ENCODE assay signal across 9 cellular contexts in the genomic region with DNA sequence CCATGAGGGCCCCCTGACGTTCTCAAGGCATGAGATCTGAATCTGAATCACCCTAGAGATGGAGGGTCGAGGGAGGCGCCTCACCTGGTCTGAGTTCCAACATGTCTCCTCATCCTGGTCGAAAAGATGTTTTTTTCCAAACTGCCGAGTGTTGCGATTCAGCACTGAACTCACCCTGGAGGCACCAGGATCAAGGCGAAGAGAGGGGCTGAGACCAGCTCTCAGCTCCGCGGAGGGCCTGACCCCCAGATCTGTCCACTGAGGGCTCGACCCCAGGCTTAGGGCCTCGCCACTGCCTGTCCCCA. TPM values are rescaled to one million over a fixed set of nuclear protein-coding genes. Genes with fewer than 3 reads are reported as not detected.
DNase-seq lines count a peak whose midpoint lies in the region; ATAC-seq, FAIRE-seq and TF ChIP-seq lines count a peak whose summit lies in the region.
"Had no signal": no experiment of that assay in that cellular context is flagged by ENCODE, and none has a peak within 500 bp of the region (broad histone marks: within the 10 kb centered on the region; RNA-seq: fewer than 3 reads in every experiment).

No MANE protein-coding gene starts in this region.

- no peak overlapping the region for H2BK12ac ChIP-seq in mesenchymal stem cell (ENCODE audit: low read length in 2 of 2)

- ATAC-seq in HG02981 (IDR thresholded peaks at IDR 0.05; ENCODE audit: unreplicated experiment): peak; percentile 13
- no peak for ATAC-seq in aorta (ENCODE audit: low FRiP score)
- no peak for ATAC-seq in GM19395 (IDR thresholded peaks at IDR 0.05; ENCODE audit: unreplicated experiment)

- no peak overlapping the region for H2BK15ac ChIP-seq in mesenchymal stem cell (ENCODE audit: low read depth, poor library complexity, severe bottlenecking)

- DNase-seq in astrocyte of the spinal cord (ENCODE audit: low read depth, low spot score) (no peak), mesenchymal stem cell (no peak), aorta (no peak), GM19239 (ENCODE audit: insufficient read length, low spot score) (no peak)
- no peak for DNase-seq in activated CD8-positive, alpha-beta memory T cell treated with anti-CD3 and anti-CD28 coated beads, Interleukin-2, amount 50 U/mL, for 48 hours

- WGBS in mesenchymal stem cell: 42% methylated on average over 11 of the region's 11 CpGs
- 18 to 21% methylated on average over 11 of the region's 11 CpGs for WGBS in aorta, 2 donors

- H3K14ac ChIP-seq in mesenchymal stem cell (ENCODE audit: low read length in 2 of 2): no peak overlapping the region

- intact Hi-C loops in aorta (cut with DNase I): loop anchor here in 1 of 2 donors (10.0 kb wide), 1 partner anchor 122 kb away; a partner anchor contains a TSS

- H2AFZ ChIP-seq in mesenchymal stem cell (ENCODE audit: low read depth, low read length): no peak overlapping the region

- H3K9ac ChIP-seq in BLaER1 treated with 17β-estradiol and CSF1 and Interleukin-3, amounts not matched to agents 10 nM and 100 nM: peak overlapping the region; percentile 76 to 91 (median 85)
- peak overlapping the region; percentile 90 for H3K9ac ChIP-seq in mesenchymal stem cell (ENCODE audit: low read length)

- peaks cover 0 to 45% (median 18%) of the 10 kb centered on the region in 11 experiments; a peak in 11 of 22 replicates for H4K20me1 ChIP-seq in BLaER1 treated with 17β-estradiol and CSF1 and Interleukin-3, amounts not matched to agents 10 nM and 100 nM

- peak overlapping the region; percentile 70 to 86 (median 74) for H3K4me3 ChIP-seq in BLaER1 treated with 17β-estradiol and CSF1 and Interleukin-3, amounts not matched to agents 10 nM and 100 nM
- H3K4me3 ChIP-seq in astrocyte of the spinal cord (ENCODE audit: low read depth, low read length): peak overlapping the region; percentile 76
- H3K4me3 ChIP-seq in mesenchymal stem cell (ENCODE audit: insufficient read depth in 1 of 2, low read depth in 1 of 2, low read length in 2 of 2): peak overlapping the region; percentile 60 to 88
- H3K4me3 ChIP-seq in aorta (ENCODE audit: low read length in 2 of 2): peak overlapping the region; percentile 59 to 62

- H3K27me3 ChIP-seq in BLaER1 treated with 17β-estradiol and CSF1 and Interleukin-3, amounts not matched to agents 10 nM and 100 nM: no peaks in the 10 kb centered on the region
- H3K27me3 ChIP-seq in mesenchymal stem cell (ENCODE audit: control insufficient read depth in 1 of 2, insufficient read depth in 1 of 2, low read length in 2 of 2): peaks cover 16 to 27% of the 10 kb centered on the region in 2 experiments
- no peaks in the 10 kb centered on the region for H3K27me3 ChIP-seq in aorta (ENCODE audit: control insufficient read depth in 1 of 2, insufficient read depth in 2 of 2, low read length in 1 of 2)

- in situ Hi-C loops in astrocyte of the spinal cord (cut with HindIII; ENCODE audit: low sequenced_read_pairs): no loop called here

- H3K4me1 ChIP-seq in BLaER1 treated with 17β-estradiol and CSF1 and Interleukin-3, amounts not matched to agents 10 nM and 100 nM: peaks cover 10 to 30% (median 25%) of the 10 kb centered on the region in 10 experiments
- H3K4me1 ChIP-seq in mesenchymal stem cell (ENCODE audit: control insufficient read depth, insufficient read depth, low read depth, low read length): peaks cover 10% of the 10 kb centered on the region
- no peaks in the 10 kb centered on the region for H3K4me1 ChIP-seq in aorta (ENCODE audit: control insufficient read depth in 1 of 2, insufficient read depth in 2 of 2, low read length in 2 of 2)

- H2AK5ac ChIP-seq in mesenchymal stem cell (ENCODE audit: low read length, severe bottlenecking): no peak overlapping the region

- H3K23ac ChIP-seq in mesenchymal stem cell (ENCODE audit: low read length in 2 of 2): no peak overlapping the region

- H3K18ac ChIP-seq in mesenchymal stem cell (ENCODE audit: low read depth in 1 of 2, low read length in 2 of 2): peak overlapping the region in 1 of 2 experiments; percentile 43

- no peak for FAIRE-seq in GM19239 (lab: Jason Lieb, UNC)

- H2BK120ac ChIP-seq in mesenchymal stem cell (ENCODE audit: low read depth, low read length): no peak overlapping the region

- peak overlapping the region; percentile 59 to 86 (median 82) for H3K27ac ChIP-seq in BLaER1 treated with 17β-estradiol and CSF1 and Interleukin-3, amounts not matched to agents 10 nM and 100 nM
- no peak overlapping the region for H3K27ac ChIP-seq in mesenchymal stem cell (ENCODE audit: low read length, poor library complexity, severe bottlenecking)
- H3K27ac ChIP-seq in aorta (ENCODE audit: low read depth in 1 of 2, low read length in 2 of 2): peak overlapping the region in 1 of 2 donors; percentile 19

- H3K36me3 ChIP-seq in BLaER1 treated with 17β-estradiol and CSF1 and Interleukin-3, amounts not matched to agents 10 nM and 100 nM: peaks cover 24 to 49% (median 41%) of the 10 kb centered on the region in 11 experiments
- H3K36me3 ChIP-seq in mesenchymal stem cell (ENCODE audit: control insufficient read depth in 1 of 2, insufficient read depth in 2 of 2, low read depth in 1 of 2, low read length in 2 of 2) (peaks cover 34 to 37% of the 10 kb centered on the region in 2 experiments), aorta (ENCODE audit: control insufficient read depth in 1 of 2, insufficient read depth in 2 of 2, low read length in 1 of 2) (peaks cover 0 to 2% of the 10 kb centered on the region in 2 donors)

- H3K79me1 ChIP-seq in mesenchymal stem cell (replicated peaks; ENCODE audit: low read length, poor library complexity, severe bottlenecking): peaks cover 24% of the 10 kb centered on the region

- no peak overlapping the region for H2BK5ac ChIP-seq in mesenchymal stem cell (ENCODE audit: low read depth, low read length, poor library complexity, severe bottlenecking)

- no peak overlapping the region for H4K91ac ChIP-seq in mesenchymal stem cell (ENCODE audit: low read length)

- no peaks in the 10 kb centered on the region; a peak in 1 of 22 replicates for H3K9me3 ChIP-seq in BLaER1 treated with 17β-estradiol and CSF1 and Interleukin-3, amounts not matched to agents 10 nM and 100 nM (replicated peaks in 1 of 11)
- H3K9me3 ChIP-seq in mesenchymal stem cell (ENCODE audit: control insufficient read depth, low read length) (no peaks in the 10 kb centered on the region), aorta (ENCODE audit: control insufficient read depth, low read length) (no peaks in the 10 kb centered on the region)

- no peak for TF ChIP-seq CTCF in astrocyte of the spinal cord (IDR thresholded peaks at IDR 0.05; ENCODE audit: low read depth, low read length)

- peak overlapping the region; percentile 91 to 99 (median 96) for H3K4me2 ChIP-seq in BLaER1 treated with 17β-estradiol and CSF1 and Interleukin-3, amounts not matched to agents 10 nM and 100 nM
- peak overlapping the region; percentile 73 for H3K4me2 ChIP-seq in mesenchymal stem cell (ENCODE audit: low read length, poor library complexity, severe bottlenecking)

- peak overlapping the region; percentile 4 for H4K8ac ChIP-seq in mesenchymal stem cell (ENCODE audit: low read length)

- H3K4ac ChIP-seq in mesenchymal stem cell (ENCODE audit: low read depth in 1 of 2, low read length in 2 of 2): peak overlapping the region in 1 of 2 experiments; percentile 8

RNA-seq across cellular contexts. Expression of a gene that starts 0.6 kb away (rescaled TPM):
- 3.7 TPM for polyA plus RNA-seq in mesenchymal stem cell (2013, experiment 1 of 2)
- polyA plus RNA-seq in mesenchymal stem cell (2013, experiment 2 of 2): 3.1 TPM
- 10 to 100 TPM in 1 of 2 donors, 1 to 10 TPM in 1; 9.8 to 11.9 TPM for total RNA-seq in aorta
- 10 to 100 TPM; 12.8 to 21.8 TPM for polyA plus RNA-seq in aorta

RNA-seq across cellular contexts. Expression of a gene that starts 9.1 kb away (rescaled TPM):
- polyA plus RNA-seq in mesenchymal stem cell (2013, experiment 1 of 2): 0.01 TPM
- polyA plus RNA-seq in mesenchymal stem cell (2013, experiment 2 of 2): 0.01 TPM
- total RNA-seq in aorta: not detected
- polyA plus RNA-seq in aorta: not detected
- total RNA-seq: renal cortical epithelial cell had no signal

RNA-seq across cellular contexts. Expression of a gene that starts 10.6 kb away (rescaled TPM):
- polyA plus RNA-seq in mesenchymal stem cell (2013, experiment 1 of 2): 145 TPM
- 144 TPM for polyA plus RNA-seq in mesenchymal stem cell (2013, experiment 2 of 2)
- total RNA-seq in aorta: 10 to 100 TPM; 33.1 to 44.0 TPM
- 100 to 1,000 TPM in 1 of 2 donors, 10 to 100 TPM in 1; 42.3 to 199 TPM for polyA plus RNA-seq in aorta

RNA-seq across cellular contexts. Expression of a gene that starts 10.7 kb away (rescaled TPM):
- polyA plus RNA-seq in mesenchymal stem cell (2013, experiment 1 of 2): 24.0 TPM
- polyA plus RNA-seq in mesenchymal stem cell (2013, experiment 2 of 2): 21.1 TPM
- total RNA-seq in aorta: 10 to 100 TPM; 27.1 to 28.2 TPM
- 10 to 100 TPM; 14.4 to 47.9 TPM for polyA plus RNA-seq in aorta

RNA-seq across cellular contexts. Expression of a gene that starts 32.6 kb away (rescaled TPM):
- polyA plus RNA-seq in mesenchymal stem cell (2013, experiment 1 of 2): 0.35 TPM
- polyA plus RNA-seq in mesenchymal stem cell (2013, experiment 2 of 2): 0.37 TPM
- 1 to 10 TPM; 1.6 to 2.4 TPM for total RNA-seq in aorta
- polyA plus RNA-seq in aorta: 1 to 10 TPM in 1 of 2 donors, not detected in 1; 1.8 TPM
